In genomic region chr17:81683208-81683583, GRCh38 we compare ENCODE assay signal across 8 cellular contexts. TPM values are rescaled to one million over a fixed set of nuclear protein-coding genes. Genes with fewer than 3 reads are reported as not detected.
DNase-seq lines count a peak whose midpoint lies in the region; ATAC-seq and TF ChIP-seq lines count a peak whose summit lies in the region.

No MANE protein-coding gene starts in this region.

- no peak for TF ChIP-seq CTCF in GM13976 (IDR thresholded peaks at IDR 0.05; ENCODE audit: borderline replicate concordance, control extremely low read depth, extremely low read depth, insufficient read depth, missing control alignments)

- H3K27me3 ChIP-seq in Karpas-422 (ENCODE audit: low read length) (no peaks in the 10 kb centered on the region), muscle layer of duodenum (ENCODE audit: low read depth, low read length) (no peaks in the 10 kb centered on the region)

- peaks cover 15% of the 10 kb centered on the region; the same call in 1 of the 2 replicates for H3K36me3 ChIP-seq in Karpas-422 (ENCODE audit: insufficient read depth, low read length)
- H3K36me3 ChIP-seq in muscle layer of duodenum (ENCODE audit: control insufficient read depth in 1 of 2, insufficient read depth in 2 of 2, low read length in 2 of 2) = peaks cover 15 to 38% of the 10 kb centered on the region in 2 donors

- intact Hi-C loops in dendritic cell treated with granulocyte-macrophage colony-stimulating factor and Interleukin-4, amounts not matched to agents 40 ng/mL and 50 ng/mL, for 4 days (cut with micrococcal nuclease) = no loop called here

- in situ Hi-C loops in GM13976 (cut with MboI; ENCODE audit: low sequenced_read_pairs, unreplicated experiment) = no loop called here

- peak; percentile 37 for DNase-seq in AG20443 (ENCODE audit: low spot score)
- peak; percentile 66 for DNase-seq in Karpas-422
- DNase-seq in iPS-NIHi11 (ENCODE audit: low spot score) = no peak
- DNase-seq in GM13976 (ENCODE audit: low spot score) = no peak
- no peak for DNase-seq in DMS153 (lab: John Stamatoyannopoulos, UW)

- H3K4me1 Mint-ChIP-seq in dendritic cell treated with granulocyte-macrophage colony-stimulating factor and Interleukin-4, amounts not matched to agents 40 ng/mL and 50 ng/mL, for 4 days (ENCODE audit: low read depth) = peaks cover 42% of the 10 kb centered on the region

- peak overlapping the region; percentile 85 for H3K4me3 Mint-ChIP-seq in dendritic cell treated with granulocyte-macrophage colony-stimulating factor and Interleukin-4, amounts not matched to agents 40 ng/mL and 50 ng/mL, for 4 days

- H3K9me3 ChIP-seq in Karpas-422 (ENCODE audit: low read length) (no peaks in the 10 kb centered on the region), muscle layer of duodenum (ENCODE audit: control insufficient read depth in 1 of 2, low read length in 2 of 2) (no peaks in the 10 kb centered on the region)

- H3K27ac Mint-ChIP-seq in dendritic cell treated with granulocyte-macrophage colony-stimulating factor and Interleukin-4, amounts not matched to agents 40 ng/mL and 50 ng/mL, for 4 days = peak overlapping the region; percentile 81

- no peaks in the 10 kb centered on the region for H3K9me2 ChIP-seq in Karpas-422 (replicated peaks; ENCODE audit: insufficient read depth, low read length)

- H3K27ac ChIP-seq in Karpas-422 (ENCODE audit: low read length) (peak overlapping the region; percentile 45; the same call in 1 of the 2 replicates), muscle layer of duodenum (ENCODE audit: low read length) (peak overlapping the region; percentile 56)

- peak overlapping the region; percentile 74 for H3K4me3 ChIP-seq in Karpas-422 (ENCODE audit: low read length)
- H3K4me3 ChIP-seq in muscle layer of duodenum (ENCODE audit: low read depth in 1 of 2, low read length in 2 of 2) = peak overlapping the region; percentile 81 to 82

- peak; percentile 9 for ATAC-seq in GM19463 (IDR thresholded peaks at IDR 0.05; ENCODE audit: unreplicated experiment)

- H3K4me1 ChIP-seq in Karpas-422 (ENCODE audit: low read length) (peaks cover 23% of the 10 kb centered on the region), muscle layer of duodenum (ENCODE audit: control insufficient read depth in 1 of 2, insufficient read depth in 2 of 2, low read length in 2 of 2) (peaks cover 9 to 25% of the 10 kb centered on the region in 2 donors)

- H3K9me3 Mint-ChIP-seq in dendritic cell treated with granulocyte-macrophage colony-stimulating factor and Interleukin-4, amounts not matched to agents 40 ng/mL and 50 ng/mL, for 4 days = no peaks in the 10 kb centered on the region

- H3K9ac ChIP-seq in Karpas-422 (ENCODE audit: low read length) = peak overlapping the region; percentile 96

- H4K20me1 ChIP-seq in Karpas-422 (ENCODE audit: insufficient read depth, low read depth, low read length) = peaks cover 28% of the 10 kb centered on the region

- H3K36me3 Mint-ChIP-seq in dendritic cell treated with granulocyte-macrophage colony-stimulating factor and Interleukin-4, amounts not matched to agents 40 ng/mL and 50 ng/mL, for 4 days (ENCODE audit: low read depth) = peaks cover 76% of the 10 kb centered on the region

- peak overlapping the region; percentile 76 for H3K4me2 ChIP-seq in Karpas-422 (ENCODE audit: low read depth, low read length, poor library complexity, severe bottlenecking)

- H3K79me2 ChIP-seq in Karpas-422 (ENCODE audit: low read length) = peaks cover 57% of the 10 kb centered on the region

- H3K27me3 Mint-ChIP-seq in dendritic cell treated with granulocyte-macrophage colony-stimulating factor and Interleukin-4, amounts not matched to agents 40 ng/mL and 50 ng/mL, for 4 days = no peaks in the 10 kb centered on the region

- H2AFZ ChIP-seq in Karpas-422 (ENCODE audit: low read length) = peak overlapping the region; percentile 55; the same call in 1 of the 2 replicates

RNA-seq across cellular contexts. Expression of gene ARL16, which starts 0.4 kb away (rescaled TPM):
- total RNA-seq in Karpas-422 (2014; rRNA removed; shearing (Covaris generic); ENCODE audit: low replicate concordance) = 22.4 and 40.7 TPM in 2 replicates

RNA-seq across cellular contexts. Expression of gene HGS, which starts 0.6 kb away (rescaled TPM):
- total RNA-seq in Karpas-422 (2014; rRNA removed; shearing (Covaris generic); ENCODE audit: low replicate concordance) = 57.2 and 90.1 TPM in 2 replicates

RNA-seq across cellular contexts. Expression of gene CCDC137, which starts 16.7 kb away (rescaled TPM):
- 8.1 and 31.9 TPM in 2 replicates for total RNA-seq in Karpas-422 (2014; rRNA removed; shearing (Covaris generic); ENCODE audit: low replicate concordance)

RNA-seq across cellular contexts. Expression of gene OXLD1, which starts 16.8 kb away (rescaled TPM):
- total RNA-seq in Karpas-422 (2014; rRNA removed; shearing (Covaris generic); ENCODE audit: low replicate concordance) = 78.7 and 122 TPM in 2 replicates

RNA-seq across cellular contexts. Expression of gene MRPL12, which starts 20.0 kb away (rescaled TPM):
- 13.6 and 39.8 TPM in 2 replicates for total RNA-seq in Karpas-422 (2014; rRNA removed; shearing (Covaris generic); ENCODE audit: low replicate concordance)

Comparison
In these comparisons a context has a peak if more than half of its experiments do, and no peak if none do; other contexts are left out.
1. DNase-seq: peak in AG20443 (single experiment) and Karpas-422 (single experiment); none in iPS-NIHi11 (single experiment), GM13976 (single experiment) and DMS153 (single experiment).